In the genomic region with DNA sequence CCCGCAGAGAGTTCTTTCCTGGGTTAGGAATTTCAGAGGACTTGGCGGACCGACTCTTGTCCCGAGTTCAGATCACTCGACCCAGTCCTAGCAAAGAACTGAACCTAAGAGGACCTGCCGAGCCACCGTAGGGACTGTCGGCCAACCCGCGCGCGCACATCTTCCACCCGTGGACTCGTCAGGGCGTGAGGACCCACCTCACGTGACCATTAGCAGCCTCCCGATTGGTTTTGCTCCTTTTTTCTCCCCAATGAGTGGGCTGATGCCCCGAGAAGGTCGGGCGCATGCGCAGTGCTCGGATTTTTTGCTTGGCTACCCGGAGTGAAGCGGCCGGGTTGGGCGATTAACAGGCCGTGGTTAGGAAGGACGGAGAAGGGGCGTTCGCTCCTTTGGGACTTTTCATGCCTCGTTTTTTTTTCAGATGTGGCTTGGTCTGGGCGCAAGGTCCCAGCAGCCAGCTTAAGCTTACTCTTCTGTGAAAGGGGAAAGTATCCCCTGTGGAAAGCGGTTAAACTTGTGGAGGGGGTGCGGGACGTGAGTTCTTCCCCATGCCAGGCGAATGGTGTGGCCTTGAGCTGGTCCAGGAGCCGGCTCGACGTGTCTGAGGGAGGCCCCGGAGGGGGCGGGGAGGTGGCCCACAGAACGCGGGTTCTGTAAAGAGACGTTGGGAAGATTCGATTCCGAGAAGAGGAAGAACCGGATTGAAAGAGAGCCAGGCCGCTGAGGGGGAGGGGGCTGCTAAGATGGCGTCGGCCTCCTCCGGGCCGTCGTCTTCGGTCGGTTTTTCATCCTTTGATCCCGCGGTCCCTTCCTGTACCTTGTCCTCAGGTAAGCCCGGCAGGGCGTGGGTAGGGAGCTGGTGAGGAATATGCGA, we compare ENCODE assay signal across 8 cellular contexts. TPM values are rescaled to one million over a fixed set of nuclear protein-coding genes. Genes with fewer than 3 reads are reported as not detected.
A peak's percentile ranks its signal among the peaks of the same experiment; 100 is the strongest.
DNase-seq lines count a peak whose midpoint lies in the region; ATAC-seq, FAIRE-seq and TF ChIP-seq lines count a peak whose summit lies in the region.

A gene with protein sequence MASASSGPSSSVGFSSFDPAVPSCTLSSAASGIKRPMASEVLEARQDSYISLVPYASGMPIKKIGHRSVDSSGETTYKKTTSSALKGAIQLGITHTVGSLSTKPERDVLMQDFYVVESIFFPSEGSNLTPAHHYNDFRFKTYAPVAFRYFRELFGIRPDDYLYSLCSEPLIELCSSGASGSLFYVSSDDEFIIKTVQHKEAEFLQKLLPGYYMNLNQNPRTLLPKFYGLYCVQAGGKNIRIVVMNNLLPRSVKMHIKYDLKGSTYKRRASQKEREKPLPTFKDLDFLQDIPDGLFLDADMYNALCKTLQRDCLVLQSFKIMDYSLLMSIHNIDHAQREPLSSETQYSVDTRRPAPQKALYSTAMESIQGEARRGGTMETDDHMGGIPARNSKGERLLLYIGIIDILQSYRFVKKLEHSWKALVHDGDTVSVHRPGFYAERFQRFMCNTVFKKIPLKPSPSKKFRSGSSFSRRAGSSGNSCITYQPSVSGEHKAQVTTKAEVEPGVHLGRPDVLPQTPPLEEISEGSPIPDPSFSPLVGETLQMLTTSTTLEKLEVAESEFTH (plus strand): TSS at position 299 of the 874 bp plus-strand sequence. CDS start 445 bp downstream, at position 744.

- ATAC-seq in GM21360 (IDR thresholded peaks at IDR 0.05; ENCODE audit: unreplicated experiment) (peak; percentile 74), memory B cell (ENCODE audit: low read depth) (peak; percentile 92)

- H4K91ac ChIP-seq in H1 (replicated peaks; ENCODE audit: insufficient read length, low read length): peak within 1 kb of the TSS; percentile 73

- no peak within 1 kb of the TSS for H3K14ac ChIP-seq in H1 (ENCODE audit: insufficient read length)

- no peak for TF ChIP-seq RAD21 in H1 (IDR thresholded peaks at IDR 0.05 in 1 of 2, conservative IDR thresholded peaks at IDR 0.05 in 1 of 2; ENCODE audit: low read depth in 2 of 2, low read length in 2 of 2)

- no peaks in the 10 kb centered on the region for H3K9me3 Mint-ChIP-seq in memory B cell

- peak within 1 kb of the TSS; percentile 96 for H3K56ac ChIP-seq in H1 (replicated peaks; ENCODE audit: insufficient read length, low read depth, low read length)

- peak within 1 kb of the TSS; percentile 97 for H2BK5ac ChIP-seq in H1 (ENCODE audit: low read depth, low read length)

- peaks cover 4 to 7% of the 10 kb centered on the region in 2 experiments for H4K20me1 ChIP-seq in H1 (replicated peaks in 1 of 2; ENCODE audit: control insufficient read depth in 1 of 2, insufficient read depth in 2 of 2, low read length in 2 of 2)

- peak; percentile 99 for DNase-seq in COLO668 (lab: John Stamatoyannopoulos, UW; ENCODE audit: unreplicated experiment)
- DNase-seq in HTR-8/SVneo (ENCODE audit: insufficient read length, low spot score): peak; percentile 98
- DNase-seq in NOMO-1 treated with dmso at 0.1 percent for 144 hours (lab: John Stamatoyannopoulos, UW; ENCODE audit: unreplicated experiment): peak; percentile 99
- DNase-seq in activated CD8-positive, alpha-beta memory T cell treated with anti-CD3 and anti-CD28 coated beads for 48 hours (ENCODE audit: low read depth in 2 of 3, low spot score in 2 of 3): peak; percentile 94 to 100 (median 98)
- DNase-seq in H1 (ENCODE audit: low read depth in 1 of 2, low spot score in 2 of 2): peak; percentile 75 to 98
- peak; percentile 93 to 95 for DNase-seq in memory B cell (ENCODE audit: low spot score in 2 of 2)
- DNase-seq in stimulated activated CD8-positive, alpha-beta memory T cell treated with anti-CD3 and anti-CD28 coated beads, Interleukin-12 subunit alpha, Interleukin-12 subunit beta, amount 100 ng/mL, for 24 hours (ENCODE audit: extremely low read depth): peak; percentile 98

- FAIRE-seq in HTR-8/SVneo (lab: Jason Lieb, UNC) (no peak), H1 (lab: Jason Lieb, UNC) (peak; percentile 24)

- H3K18ac ChIP-seq in H1 (ENCODE audit: extremely low read depth, low read length): peak within 1 kb of the TSS; percentile 97

- H3K9me3 ChIP-seq in H1 (ENCODE audit: insufficient read depth in 2 of 2, low read depth in 1 of 2, low read length in 1 of 2): no peaks in the 10 kb centered on the region

- H3K79me1 ChIP-seq in H1 (ENCODE audit: low read depth, low read length): no peaks in the 10 kb centered on the region

- H3K27me3 Mint-ChIP-seq in memory B cell: no peaks in the 10 kb centered on the region

- WGBS in H1 (ENCODE audit: extremely low coverage in 1 of 2, insufficient coverage in 1 of 2, insufficient read length in 1 of 2, insufficient replicate concordance in 2 of 2, low coverage in 1 of 2, low lambda C conversion rate in 2 of 2, missing lambda C conversion rate in 1 of 2), 2 experiments: 2% methylated on average over 59 of the region's 60 CpGs; no CpG with 5 or more reads in 1 of the 2 experiments

- H3K4ac ChIP-seq in H1 (replicated peaks; ENCODE audit: insufficient read length, low read depth, low read length): peak within 1 kb of the TSS; percentile 100

- peaks cover 34 to 50% of the 10 kb centered on the region in 2 experiments for H3K79me2 ChIP-seq in H1 (ENCODE audit: control insufficient read depth in 1 of 2, insufficient read depth in 2 of 2, low read length in 2 of 2)

- TF ChIP-seq EP300 in H1 (IDR thresholded peaks at IDR 0.05; ENCODE audit: borderline replicate concordance in 1 of 2, low read depth in 2 of 2, low read length in 2 of 2): no peak

- TF ChIP-seq POLR2A in H1 (IDR thresholded peaks at IDR 0.05; ENCODE audit: control extremely low read depth in 1 of 2, low read depth in 2 of 2, low read length in 2 of 2): peak; percentile 66 to 69; a peak in 2 of 3 replicates

- H2BK120ac ChIP-seq in H1 (replicated peaks; ENCODE audit: low read depth, low read length): peak within 1 kb of the TSS; percentile 94

- peak within 1 kb of the TSS; percentile 74 to 99 (median 93) for H3K4me3 ChIP-seq in H1 (ENCODE audit: extremely low read depth in 1 of 4, insufficient read depth in 2 of 4, low read depth in 3 of 4, low read length in 4 of 4)

- H4K5ac ChIP-seq in H1 (ENCODE audit: insufficient read length, low read depth, low read length): peak within 1 kb of the TSS; percentile 93

- H2BK15ac ChIP-seq in H1 (ENCODE audit: low read length): no peak within 1 kb of the TSS

- H3K27ac ChIP-seq in H1 (ENCODE audit: low read depth, low read length): peak within 1 kb of the TSS; percentile 85

- H3K36me3 Mint-ChIP-seq in memory B cell: no peaks in the 10 kb centered on the region

- POLR2A ChIA-PET in H1 (lab: Charles Lee; ENCODE audit: partially characterized antibody): interaction anchor here (0.6 to 1.9 kb wide), 8 partner anchors 9 to 201 kb away, joined by 3 to 7 read pairs (median 4); partner anchors contain the start of genes PSMB4, PSMD4 and VPS72

- peak within 1 kb of the TSS; percentile 95 for H2BK12ac ChIP-seq in H1 (ENCODE audit: low read depth, low read length)

- no peak for TF ChIP-seq CTCF in H1 (IDR thresholded peaks at IDR 0.05; ENCODE audit: control extremely low read depth in 1 of 3, insufficient read depth in 1 of 3, low read depth in 1 of 3, low read length in 3 of 3)

- H3K27me3 ChIP-seq in H1 (replicated peaks in 1 of 4; ENCODE audit: control insufficient read depth in 3 of 4, extremely low read depth in 1 of 4, insufficient read depth in 3 of 4, low read length in 3 of 4): no peaks in the 10 kb centered on the region

- H3K4me2 ChIP-seq in H1 (ENCODE audit: insufficient read depth in 1 of 2, low read depth in 2 of 2, low read length in 2 of 2): peak within 1 kb of the TSS; percentile 68 to 69

- H2AK5ac ChIP-seq in H1 (ENCODE audit: low read depth, low read length): peak within 1 kb of the TSS; percentile 89

- H2BK20ac ChIP-seq in H1 (ENCODE audit: low read length): no peak within 1 kb of the TSS

- H3K9ac ChIP-seq in H1 (replicated peaks in 1 of 4; ENCODE audit: extremely low read depth in 1 of 4, low read depth in 3 of 4, low read length in 3 of 4): peak within 1 kb of the TSS; percentile 75 to 98 (median 86)

- peaks cover 13% of the 10 kb centered on the region for H3K23me2 ChIP-seq in H1 (ENCODE audit: low read depth, low read length)

- peaks cover 0 to 8% (median 4%) of the 10 kb centered on the region in 4 experiments; a peak in 2 of 8 replicates for H3K36me3 ChIP-seq in H1 (ENCODE audit: control insufficient read depth in 2 of 4, insufficient read depth in 4 of 4, low read length in 3 of 4)

- peak within 1 kb of the TSS; percentile 96 for H3K27ac Mint-ChIP-seq in memory B cell

- H3K23ac ChIP-seq in H1 (ENCODE audit: insufficient read length): no peak within 1 kb of the TSS

- peak within 1 kb of the TSS; percentile 62; the same call in 1 of the 2 replicates for H2AFZ ChIP-seq in H1 (ENCODE audit: low read length)

- CTCF ChIA-PET in H1 (lab: Charles Lee; ENCODE audit: partially characterized antibody): interaction anchor here (1.0 kb wide), 2 partner anchors 57 to 99 kb away, joined by 3 read pairs; no protein-coding TSS in a partner anchor

- H3K4me1 ChIP-seq in H1 (replicated peaks in 1 of 4; ENCODE audit: control insufficient read depth in 3 of 4, insufficient read depth in 4 of 4, low read length in 3 of 4): peaks cover 2 to 4% (median 3%) of the 10 kb centered on the region in 4 experiments; a peak in 3 of 7 replicates

- peak within 1 kb of the TSS; percentile 94 for H3K4me3 Mint-ChIP-seq in memory B cell

- peak within 1 kb of the TSS; percentile 94 for H4K8ac ChIP-seq in H1 (ENCODE audit: extremely low read depth, insufficient read depth, low read length)

- H3K4me1 Mint-ChIP-seq in memory B cell: peaks cover 23% of the 10 kb centered on the region

TF ChIP-seq in H1, 55 proteins besides CTCF, POLR2A, EP300 and RAD21 (continues in another document):
- TF ChIP-seq HDAC6 (IDR thresholded peaks at IDR 0.05; ENCODE audit: low read depth, low read length) (no peak), SP4 (IDR thresholded peaks at IDR 0.05; ENCODE audit: low read length) (no peak), JUN (IDR thresholded peaks at IDR 0.05; ENCODE audit: low read depth, low read length) (no peak), SIX5 (IDR thresholded peaks at IDR 0.05; ENCODE audit: low read depth, low read length) (no peak), SRF (IDR thresholded peaks at IDR 0.05; ENCODE audit: low read depth, low read length) (no peak), ZNF274 (IDR thresholded peaks at IDR 0.05; ENCODE audit: borderline replicate concordance, extremely low read depth, low read length) (no peak), SP2 (IDR thresholded peaks at IDR 0.05; ENCODE audit: low read length) (no peak)

RNA-seq across cellular contexts. Expression of the gene that starts here (rescaled TPM):
- total RNA-seq in H1 (2021; fragmentation: NEBNext Ultra II Directional; extraction: Animal tissue kit (Norgen Biotek cat#: 25700)): 72.5 and 87.5 TPM in 2 replicates
- 96.0 and 105 TPM in 2 replicates for polyA plus RNA-seq in H1 (2011; rRNA removed)
- polyA plus RNA-seq in H1 (2011; cell fraction: cytosol; rRNA removed): 75.8 TPM
- 98.1 TPM for polyA plus RNA-seq in H1 (2011; cell fraction: nucleus; rRNA removed)
- polyA plus RNA-seq in H1 (2012, experiment 1 of 2): 43.9 to 54.0 TPM (median 52.0 TPM) in 4 replicates
- 23.6 TPM for polyA plus RNA-seq in H1 (2012, experiment 2 of 2)
- 60.0 TPM for polyA plus RNA-seq in H1 (2013, experiment 1 of 2)
- polyA plus RNA-seq in H1 (2013, experiment 2 of 2): 57.5 TPM
- 168 and 256 TPM in 2 replicates for polyA minus RNA-seq in H1 (2011; rRNA and poly(A)+ RNA removed)
- 55.0 TPM for polyA minus RNA-seq in H1 (2011; cell fraction: cytosol; rRNA and poly(A)+ RNA removed)
- polyA minus RNA-seq in H1 (2011; cell fraction: nucleus; rRNA and poly(A)+ RNA removed): 141 TPM

Comparison
In these comparisons a context has a peak if more than half of its experiments do, and no peak if none do; other contexts are left out.
1. Peak in every context shown above with its lines: DNase-seq, ATAC-seq, H3K4me3 ChIP-seq and H3K27ac ChIP-seq.